1 cellular context compared by ENCODE assay signal in the genomic region with DNA sequence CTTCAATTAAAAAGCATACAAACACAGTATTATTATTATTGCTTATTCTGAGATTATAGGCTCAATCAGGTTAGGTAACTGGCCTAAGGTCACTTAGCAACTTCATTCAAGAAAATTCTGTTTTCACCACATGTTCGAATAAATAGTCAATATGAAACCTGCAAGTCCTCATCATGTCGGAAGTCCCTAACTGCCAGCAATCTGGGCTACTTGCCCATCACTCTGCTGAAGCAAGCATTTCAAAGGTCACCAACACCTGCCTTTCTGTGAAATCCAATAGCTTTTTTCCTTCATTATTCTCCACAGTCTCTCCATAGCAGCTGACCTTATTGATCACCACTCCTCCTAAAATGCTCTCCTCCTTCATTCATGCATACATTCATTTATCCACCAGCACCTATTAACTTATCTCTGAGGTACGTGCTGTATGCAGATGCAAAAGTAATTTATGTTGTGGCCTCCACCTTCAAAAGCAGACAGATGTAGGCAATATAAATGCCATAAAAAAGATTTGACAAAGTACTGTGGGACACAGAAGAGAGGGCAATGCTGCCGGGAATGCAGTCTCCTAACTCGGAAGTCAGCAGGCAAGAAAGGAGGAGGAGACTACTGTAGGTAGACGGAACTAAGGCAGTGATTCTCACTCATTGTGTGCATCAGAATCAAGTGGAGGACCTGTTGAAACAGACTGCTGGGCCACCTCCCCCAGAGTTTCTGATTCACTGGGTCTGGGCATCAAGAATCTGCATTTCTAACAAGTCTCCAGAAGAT.
TF ChIP-seq lines count a peak whose summit lies in the region.

No MANE protein-coding gene starts in this region.

TF ChIP-seq in GM23338, 12 proteins besides CTCF, POLR2A, EP300 and RAD21:
- TF ChIP-seq NANOG (IDR thresholded peaks at IDR 0.05; ENCODE audit: borderline replicate concordance) (no peak), POLR2AphosphoS5 (IDR thresholded peaks at IDR 0.05; ENCODE audit: low read depth) (no peak), ZNF114 (CRISPR knock-in tag; IDR thresholded peaks at IDR 0.05) (no peak), STAT1 (IDR thresholded peaks at IDR 0.05; ENCODE audit: unreplicated experiment) (no peak), CREB1 (CRISPR knock-in tag; IDR thresholded peaks at IDR 0.05; ENCODE audit: low read depth) (no peak), EZH2phosphoT487 (IDR thresholded peaks at IDR 0.05; ENCODE audit: unreplicated experiment) (no peak), ZNF331 (CRISPR knock-in tag; IDR thresholded peaks at IDR 0.05; ENCODE audit: low read depth) (no peak), EZH2 (IDR thresholded peaks at IDR 0.05; ENCODE audit: low read depth, unreplicated experiment) (no peak)
- TF ChIP-seq, protein P1, sequence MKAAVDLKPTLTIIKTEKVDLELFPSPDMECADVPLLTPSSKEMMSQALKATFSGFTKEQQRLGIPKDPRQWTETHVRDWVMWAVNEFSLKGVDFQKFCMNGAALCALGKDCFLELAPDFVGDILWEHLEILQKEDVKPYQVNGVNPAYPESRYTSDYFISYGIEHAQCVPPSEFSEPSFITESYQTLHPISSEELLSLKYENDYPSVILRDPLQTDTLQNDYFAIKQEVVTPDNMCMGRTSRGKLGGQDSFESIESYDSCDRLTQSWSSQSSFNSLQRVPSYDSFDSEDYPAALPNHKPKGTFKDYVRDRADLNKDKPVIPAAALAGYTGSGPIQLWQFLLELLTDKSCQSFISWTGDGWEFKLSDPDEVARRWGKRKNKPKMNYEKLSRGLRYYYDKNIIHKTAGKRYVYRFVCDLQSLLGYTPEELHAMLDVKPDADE (IDR thresholded peaks at IDR 0.05) = no peak
- TF ChIP-seq, protein P2, sequence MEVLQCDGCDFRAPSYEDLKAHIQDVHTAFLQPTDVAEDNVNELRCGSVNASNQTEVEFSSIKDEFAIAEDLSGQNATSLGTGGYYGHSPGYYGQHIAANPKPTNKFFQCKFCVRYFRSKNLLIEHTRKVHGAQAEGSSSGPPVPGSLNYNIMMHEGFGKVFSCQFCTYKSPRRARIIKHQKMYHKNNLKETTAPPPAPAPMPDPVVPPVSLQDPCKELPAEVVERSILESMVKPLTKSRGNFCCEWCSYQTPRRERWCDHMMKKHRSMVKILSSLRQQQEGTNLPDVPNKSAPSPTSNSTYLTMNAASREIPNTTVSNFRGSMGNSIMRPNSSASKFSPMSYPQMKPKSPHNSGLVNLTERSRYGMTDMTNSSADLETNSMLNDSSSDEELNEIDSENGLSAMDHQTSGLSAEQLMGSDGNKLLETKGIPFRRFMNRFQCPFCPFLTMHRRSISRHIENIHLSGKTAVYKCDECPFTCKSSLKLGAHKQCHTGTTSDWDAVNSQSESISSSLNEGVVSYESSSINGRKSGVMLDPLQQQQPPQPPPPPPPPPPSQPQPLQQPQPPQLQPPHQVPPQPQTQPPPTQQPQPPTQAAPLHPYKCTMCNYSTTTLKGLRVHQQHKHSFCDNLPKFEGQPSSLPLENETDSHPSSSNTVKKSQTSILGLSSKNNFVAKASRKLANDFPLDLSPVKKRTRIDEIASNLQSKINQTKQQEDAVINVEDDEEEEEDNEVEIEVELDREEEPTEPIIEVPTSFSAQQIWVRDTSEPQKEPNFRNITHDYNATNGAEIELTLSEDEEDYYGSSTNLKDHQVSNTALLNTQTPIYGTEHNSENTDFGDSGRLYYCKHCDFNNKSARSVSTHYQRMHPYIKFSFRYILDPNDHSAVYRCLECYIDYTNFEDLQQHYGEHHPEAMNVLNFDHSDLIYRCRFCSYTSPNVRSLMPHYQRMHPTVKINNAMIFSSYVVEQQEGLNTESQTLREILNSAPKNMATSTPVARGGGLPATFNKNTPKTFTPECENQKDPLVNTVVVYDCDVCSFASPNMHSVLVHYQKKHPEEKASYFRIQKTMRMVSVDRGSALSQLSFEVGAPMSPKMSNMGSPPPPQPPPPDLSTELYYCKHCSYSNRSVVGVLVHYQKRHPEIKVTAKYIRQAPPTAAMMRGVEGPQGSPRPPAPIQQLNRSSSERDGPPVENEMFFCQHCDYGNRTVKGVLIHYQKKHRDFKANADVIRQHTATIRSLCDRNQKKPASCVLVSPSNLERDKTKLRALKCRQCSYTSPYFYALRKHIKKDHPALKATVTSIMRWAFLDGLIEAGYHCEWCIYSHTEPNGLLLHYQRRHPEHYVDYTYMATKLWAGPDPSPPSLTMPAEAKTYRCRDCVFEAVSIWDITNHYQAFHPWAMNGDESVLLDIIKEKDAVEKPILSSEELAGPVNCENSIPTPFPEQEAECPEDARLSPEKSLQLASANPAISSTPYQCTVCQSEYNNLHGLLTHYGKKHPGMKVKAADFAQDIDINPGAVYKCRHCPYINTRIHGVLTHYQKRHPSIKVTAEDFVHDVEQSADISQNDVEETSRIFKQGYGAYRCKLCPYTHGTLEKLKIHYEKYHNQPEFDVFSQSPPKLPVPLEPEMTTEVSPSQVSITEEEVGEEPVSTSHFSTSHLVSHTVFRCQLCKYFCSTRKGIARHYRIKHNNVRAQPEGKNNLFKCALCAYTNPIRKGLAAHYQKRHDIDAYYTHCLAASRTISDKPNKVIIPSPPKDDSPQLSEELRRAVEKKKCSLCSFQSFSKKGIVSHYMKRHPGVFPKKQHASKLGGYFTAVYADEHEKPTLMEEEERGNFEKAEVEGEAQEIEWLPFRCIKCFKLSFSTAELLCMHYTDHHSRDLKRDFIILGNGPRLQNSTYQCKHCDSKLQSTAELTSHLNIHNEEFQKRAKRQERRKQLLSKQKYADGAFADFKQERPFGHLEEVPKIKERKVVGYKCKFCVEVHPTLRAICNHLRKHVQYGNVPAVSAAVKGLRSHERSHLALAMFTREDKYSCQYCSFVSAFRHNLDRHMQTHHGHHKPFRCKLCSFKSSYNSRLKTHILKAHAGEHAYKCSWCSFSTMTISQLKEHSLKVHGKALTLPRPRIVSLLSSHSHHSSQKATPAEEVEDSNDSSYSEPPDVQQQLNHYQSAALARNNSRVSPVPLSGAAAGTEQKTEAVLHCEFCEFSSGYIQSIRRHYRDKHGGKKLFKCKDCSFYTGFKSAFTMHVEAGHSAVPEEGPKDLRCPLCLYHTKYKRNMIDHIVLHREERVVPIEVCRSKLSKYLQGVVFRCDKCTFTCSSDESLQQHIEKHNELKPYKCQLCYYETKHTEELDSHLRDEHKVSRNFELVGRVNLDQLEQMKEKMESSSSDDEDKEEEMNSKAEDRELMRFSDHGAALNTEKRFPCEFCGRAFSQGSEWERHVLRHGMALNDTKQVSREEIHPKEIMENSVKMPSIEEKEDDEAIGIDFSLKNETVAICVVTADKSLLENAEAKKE (CRISPR knock-in tag; IDR thresholded peaks at IDR 0.05) = no peak
- TF ChIP-seq, protein P3, sequence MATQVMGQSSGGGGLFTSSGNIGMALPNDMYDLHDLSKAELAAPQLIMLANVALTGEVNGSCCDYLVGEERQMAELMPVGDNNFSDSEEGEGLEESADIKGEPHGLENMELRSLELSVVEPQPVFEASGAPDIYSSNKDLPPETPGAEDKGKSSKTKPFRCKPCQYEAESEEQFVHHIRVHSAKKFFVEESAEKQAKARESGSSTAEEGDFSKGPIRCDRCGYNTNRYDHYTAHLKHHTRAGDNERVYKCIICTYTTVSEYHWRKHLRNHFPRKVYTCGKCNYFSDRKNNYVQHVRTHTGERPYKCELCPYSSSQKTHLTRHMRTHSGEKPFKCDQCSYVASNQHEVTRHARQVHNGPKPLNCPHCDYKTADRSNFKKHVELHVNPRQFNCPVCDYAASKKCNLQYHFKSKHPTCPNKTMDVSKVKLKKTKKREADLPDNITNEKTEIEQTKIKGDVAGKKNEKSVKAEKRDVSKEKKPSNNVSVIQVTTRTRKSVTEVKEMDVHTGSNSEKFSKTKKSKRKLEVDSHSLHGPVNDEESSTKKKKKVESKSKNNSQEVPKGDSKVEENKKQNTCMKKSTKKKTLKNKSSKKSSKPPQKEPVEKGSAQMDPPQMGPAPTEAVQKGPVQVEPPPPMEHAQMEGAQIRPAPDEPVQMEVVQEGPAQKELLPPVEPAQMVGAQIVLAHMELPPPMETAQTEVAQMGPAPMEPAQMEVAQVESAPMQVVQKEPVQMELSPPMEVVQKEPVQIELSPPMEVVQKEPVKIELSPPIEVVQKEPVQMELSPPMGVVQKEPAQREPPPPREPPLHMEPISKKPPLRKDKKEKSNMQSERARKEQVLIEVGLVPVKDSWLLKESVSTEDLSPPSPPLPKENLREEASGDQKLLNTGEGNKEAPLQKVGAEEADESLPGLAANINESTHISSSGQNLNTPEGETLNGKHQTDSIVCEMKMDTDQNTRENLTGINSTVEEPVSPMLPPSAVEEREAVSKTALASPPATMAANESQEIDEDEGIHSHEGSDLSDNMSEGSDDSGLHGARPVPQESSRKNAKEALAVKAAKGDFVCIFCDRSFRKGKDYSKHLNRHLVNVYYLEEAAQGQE (IDR thresholded peaks at IDR 0.05; ENCODE audit: unreplicated experiment) = no peak
